In genomic region chr10:97434055-97434454, GRCh38 we compare ENCODE assay signal across 1 cellular context.
TF ChIP-seq lines count a peak whose summit lies in the region.

No MANE protein-coding gene starts in this region.

TF ChIP-seq in HepG2, 621 proteins besides CTCF, POLR2A, EP300 and RAD21:
- TF ChIP-seq MIER3 (CRISPR knock-in tag; IDR thresholded peaks at IDR 0.05; ENCODE audit: borderline replicate concordance) (no peak), ZNF430 (CRISPR knock-in tag; IDR thresholded peaks at IDR 0.05) (no peak), POGZ (CRISPR knock-in tag; IDR thresholded peaks at IDR 0.05) (no peak), ZNF451 (CRISPR knock-in tag; IDR thresholded peaks at IDR 0.05) (no peak), KLF16 (CRISPR knock-in tag; IDR thresholded peaks at IDR 0.05) (no peak), ZNF510 (CRISPR knock-in tag; IDR thresholded peaks at IDR 0.05; ENCODE audit: low read depth) (no peak), ZNF558 (CRISPR knock-in tag; IDR thresholded peaks at IDR 0.05; ENCODE audit: borderline replicate concordance) (no peak), KDM3A (CRISPR knock-in tag; IDR thresholded peaks at IDR 0.05; ENCODE audit: low read depth) (no peak), AKAP8 (CRISPR knock-in tag; IDR thresholded peaks at IDR 0.05) (no peak), FLYWCH1 (CRISPR knock-in tag; IDR thresholded peaks at IDR 0.05) (no peak), STAG1 (CRISPR knock-in tag; IDR thresholded peaks at IDR 0.05) (peak; percentile 31; the same call in 1 of the 2 replicates), GABPB1 (CRISPR knock-in tag; IDR thresholded peaks at IDR 0.05) (no peak), SPEN (CRISPR knock-in tag; IDR thresholded peaks at IDR 0.05; ENCODE audit: low read depth) (no peak), ZNF800 (CRISPR knock-in tag; IDR thresholded peaks at IDR 0.05) (no peak), RFX5 (IDR thresholded peaks at IDR 0.05; ENCODE audit: low read depth, low read length) (no peak), THAP8 (CRISPR knock-in tag; IDR thresholded peaks at IDR 0.05; ENCODE audit: borderline replicate concordance) (no peak), POLR2G (IDR thresholded peaks at IDR 0.05; ENCODE audit: low read depth, low read length) (peak; percentile 67), HCFC1 (IDR thresholded peaks at IDR 0.05; ENCODE audit: low read depth, low read length) (no peak), ZNF503 (CRISPR knock-in tag; IDR thresholded peaks at IDR 0.05) (no peak), WIZ (CRISPR knock-in tag; IDR thresholded peaks at IDR 0.05) (no peak), THAP7 (CRISPR knock-in tag; IDR thresholded peaks at IDR 0.05) (no peak), ZNF652 (CRISPR knock-in tag; IDR thresholded peaks at IDR 0.05; ENCODE audit: borderline replicate concordance, low read depth) (peak; percentile 36; the same call in 1 of the 2 replicates), PCBP2 (optimal IDR thresholded peaks at IDR 0.05; ENCODE audit: low read depth, low read length, poor library complexity, severe bottlenecking) (no peak), MTA3 (CRISPR knock-in tag; IDR thresholded peaks at IDR 0.05) (no peak), ZNF329 (CRISPR knock-in tag; IDR thresholded peaks at IDR 0.05; ENCODE audit: low read depth) (no peak), SUZ12 (IDR thresholded peaks at IDR 0.05; ENCODE audit: low read depth, low read length) (no peak), ZNF746 (CRISPR knock-in tag; IDR thresholded peaks at IDR 0.05) (no peak), SOX13 (IDR thresholded peaks at IDR 0.05) (no peak), SOX13 (CRISPR knock-in tag; conservative IDR thresholded peaks at IDR 0.05 in 1 of 2, IDR thresholded peaks at IDR 0.05 in 1 of 2) (no peak), ZNF234 (CRISPR knock-in tag; conservative IDR thresholded peaks at IDR 0.05) (no peak), ZNF878 (CRISPR knock-in tag; IDR thresholded peaks at IDR 0.05) (no peak), THRA (CRISPR knock-in tag; IDR thresholded peaks at IDR 0.05; ENCODE audit: borderline replicate concordance) (no peak), ZNF468 (CRISPR knock-in tag; IDR thresholded peaks at IDR 0.05) (no peak), RBM22 (optimal IDR thresholded peaks at IDR 0.05; ENCODE audit: low read length) (peak; percentile 73), FOXJ3 (CRISPR knock-in tag; IDR thresholded peaks at IDR 0.05; ENCODE audit: borderline replicate concordance) (no peak), ZNF646 (CRISPR knock-in tag; IDR thresholded peaks at IDR 0.05) (no peak), EHMT2 (IDR thresholded peaks at IDR 0.05; ENCODE audit: borderline replicate concordance, low read depth, low read length) (no peak), ZNF24 (IDR thresholded peaks at IDR 0.05) (no peak), FUBP1 (CRISPR knock-in tag; IDR thresholded peaks at IDR 0.05; ENCODE audit: borderline replicate concordance) (0 out of 2 replicates have a peak, but pooled peaks have one; percentile 32), ZNF276 (CRISPR knock-in tag; IDR thresholded peaks at IDR 0.05; ENCODE audit: low read depth) (no peak), ZNF891 (CRISPR knock-in tag; IDR thresholded peaks at IDR 0.05) (no peak), ZNF574 (CRISPR knock-in tag; IDR thresholded peaks at IDR 0.05) (no peak), ZNF562 (CRISPR knock-in tag; IDR thresholded peaks at IDR 0.05; ENCODE audit: borderline replicate concordance) (no peak), POLR2AphosphoS5 (IDR thresholded peaks at IDR 0.05; ENCODE audit: low read depth, low read length) (peak; percentile 49; the same call in 1 of the 2 replicates), ONECUT2 (CRISPR knock-in tag; IDR thresholded peaks at IDR 0.05) (no peak), ZZZ3 (CRISPR knock-in tag; IDR thresholded peaks at IDR 0.05; ENCODE audit: borderline replicate concordance) (no peak), MBD4 (IDR thresholded peaks at IDR 0.05; ENCODE audit: borderline replicate concordance, low read length) (0 out of 2 replicates have a peak, but pooled peaks have one; percentile 15), ZNF619 (CRISPR knock-in tag; IDR thresholded peaks at IDR 0.05) (no peak)
TF ChIP-seq in HepG2: peak in this region for 7.
